Comparison of ENCODE assay signal across 1 cellular context in the genomic region with DNA sequence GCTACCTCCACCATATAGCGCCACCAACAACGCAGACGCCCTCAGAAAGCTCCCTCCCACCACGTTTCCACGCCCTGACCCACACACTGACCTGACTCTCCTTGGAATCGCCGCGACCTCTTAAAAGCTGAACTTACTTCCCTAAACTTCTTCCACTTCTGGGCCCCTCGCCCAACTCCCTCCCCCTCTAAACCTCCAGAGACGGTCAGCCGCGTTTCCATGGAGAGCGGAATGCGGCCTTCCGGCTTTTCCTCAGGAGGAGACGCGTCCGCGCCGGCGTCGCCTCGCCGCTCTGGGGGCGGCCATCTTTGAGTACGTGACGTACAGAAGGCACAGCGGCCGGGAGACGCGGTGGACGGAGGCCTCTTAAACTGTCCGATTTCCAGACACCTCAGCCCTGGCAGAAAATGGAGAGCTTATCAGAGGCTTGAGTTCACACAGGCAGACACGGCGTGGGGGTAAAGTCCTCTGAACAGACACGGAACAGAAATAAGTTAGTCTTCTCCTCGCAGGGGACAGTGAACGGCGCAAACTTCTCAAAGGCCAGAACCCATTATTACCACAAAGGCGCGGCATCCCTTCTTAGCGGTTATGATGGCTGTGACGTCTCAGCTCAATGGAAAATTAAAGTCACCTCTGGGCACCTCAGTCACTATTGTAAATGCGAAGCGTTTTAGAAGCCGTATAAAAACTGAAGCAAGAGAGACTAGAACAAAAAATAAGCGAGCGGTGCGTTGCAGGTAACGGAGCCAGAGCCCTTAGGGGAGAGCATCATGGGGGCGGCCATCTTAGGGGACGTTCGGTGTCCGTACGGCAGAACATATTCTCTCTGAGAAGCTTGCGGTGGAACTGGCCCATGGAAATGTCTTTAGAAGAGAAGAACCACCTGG.
TF ChIP-seq lines count a peak whose summit lies in the region.

A gene (minus strand): TSS at position 235 of the 890 bp plus-strand sequence. CDS start 1,970 bp downstream, outside the sequence.

TF ChIP-seq in K562, 482 proteins besides CTCF, POLR2A, EP300 and RAD21 (continued from another document and continues in another):
- TF ChIP-seq RBM14 (IDR thresholded peaks at IDR 0.05; ENCODE audit: borderline replicate concordance, insufficient read depth, low read depth, low read length) (no peak), RAD51 (IDR thresholded peaks at IDR 0.05; ENCODE audit: borderline replicate concordance, low read depth) (no peak), ZNF232 (CRISPR knock-in tag; IDR thresholded peaks at IDR 0.05) (no peak), XRCC4 (IDR thresholded peaks at IDR 0.05; ENCODE audit: extremely low read depth, insufficient read depth, insufficient read length) (no peak), PHF21A (IDR thresholded peaks at IDR 0.05; ENCODE audit: borderline replicate concordance, low read depth) (no peak), STAG1 (CRISPR knock-in tag; IDR thresholded peaks at IDR 0.05; ENCODE audit: borderline replicate concordance) (no peak), MAFG (tag; conservative IDR thresholded peaks at IDR 0.05) (no peak), CREM (IDR thresholded peaks at IDR 0.05; ENCODE audit: low read depth) (peak; percentile 92), PTTG1 (tag; IDR thresholded peaks at IDR 0.05; ENCODE audit: low read depth) (no peak), ATF7 (IDR thresholded peaks at IDR 0.05) (peak; percentile 57; the same call in 1 of the 2 replicates), TAF1 (IDR thresholded peaks at IDR 0.05; ENCODE audit: control insufficient read depth, extremely low read depth, insufficient read depth, low read length, severe bottlenecking) (peak; percentile 74)
- TF ChIP-seq, protein P1, sequence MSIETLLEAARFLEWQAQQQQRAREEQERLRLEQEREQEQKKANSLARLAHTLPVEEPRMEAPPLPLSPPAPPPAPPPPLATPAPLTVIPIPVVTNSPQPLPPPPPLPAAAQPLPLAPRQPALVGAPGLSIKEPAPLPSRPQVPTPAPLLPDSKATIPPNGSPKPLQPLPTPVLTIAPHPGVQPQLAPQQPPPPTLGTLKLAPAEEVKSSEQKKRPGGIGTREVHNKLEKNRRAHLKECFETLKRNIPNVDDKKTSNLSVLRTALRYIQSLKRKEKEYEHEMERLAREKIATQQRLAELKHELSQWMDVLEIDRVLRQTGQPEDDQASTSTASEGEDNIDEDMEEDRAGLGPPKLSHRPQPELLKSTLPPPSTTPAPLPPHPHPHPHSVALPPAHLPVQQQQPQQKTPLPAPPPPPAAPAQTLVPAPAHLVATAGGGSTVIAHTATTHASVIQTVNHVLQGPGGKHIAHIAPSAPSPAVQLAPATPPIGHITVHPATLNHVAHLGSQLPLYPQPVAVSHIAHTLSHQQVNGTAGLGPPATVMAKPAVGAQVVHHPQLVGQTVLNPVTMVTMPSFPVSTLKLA (conservative IDR thresholded peaks at IDR 0.05) = peak; percentile 59 to 76
- TF ChIP-seq, protein P2, sequence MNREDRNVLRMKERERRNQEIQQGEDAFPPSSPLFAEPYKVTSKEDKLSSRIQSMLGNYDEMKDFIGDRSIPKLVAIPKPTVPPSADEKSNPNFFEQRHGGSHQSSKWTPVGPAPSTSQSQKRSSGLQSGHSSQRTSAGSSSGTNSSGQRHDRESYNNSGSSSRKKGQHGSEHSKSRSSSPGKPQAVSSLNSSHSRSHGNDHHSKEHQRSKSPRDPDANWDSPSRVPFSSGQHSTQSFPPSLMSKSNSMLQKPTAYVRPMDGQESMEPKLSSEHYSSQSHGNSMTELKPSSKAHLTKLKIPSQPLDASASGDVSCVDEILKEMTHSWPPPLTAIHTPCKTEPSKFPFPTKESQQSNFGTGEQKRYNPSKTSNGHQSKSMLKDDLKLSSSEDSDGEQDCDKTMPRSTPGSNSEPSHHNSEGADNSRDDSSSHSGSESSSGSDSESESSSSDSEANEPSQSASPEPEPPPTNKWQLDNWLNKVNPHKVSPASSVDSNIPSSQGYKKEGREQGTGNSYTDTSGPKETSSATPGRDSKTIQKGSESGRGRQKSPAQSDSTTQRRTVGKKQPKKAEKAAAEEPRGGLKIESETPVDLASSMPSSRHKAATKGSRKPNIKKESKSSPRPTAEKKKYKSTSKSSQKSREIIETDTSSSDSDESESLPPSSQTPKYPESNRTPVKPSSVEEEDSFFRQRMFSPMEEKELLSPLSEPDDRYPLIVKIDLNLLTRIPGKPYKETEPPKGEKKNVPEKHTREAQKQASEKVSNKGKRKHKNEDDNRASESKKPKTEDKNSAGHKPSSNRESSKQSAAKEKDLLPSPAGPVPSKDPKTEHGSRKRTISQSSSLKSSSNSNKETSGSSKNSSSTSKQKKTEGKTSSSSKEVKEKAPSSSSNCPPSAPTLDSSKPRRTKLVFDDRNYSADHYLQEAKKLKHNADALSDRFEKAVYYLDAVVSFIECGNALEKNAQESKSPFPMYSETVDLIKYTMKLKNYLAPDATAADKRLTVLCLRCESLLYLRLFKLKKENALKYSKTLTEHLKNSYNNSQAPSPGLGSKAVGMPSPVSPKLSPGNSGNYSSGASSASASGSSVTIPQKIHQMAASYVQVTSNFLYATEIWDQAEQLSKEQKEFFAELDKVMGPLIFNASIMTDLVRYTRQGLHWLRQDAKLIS (CRISPR knock-in tag; IDR thresholded peaks at IDR 0.05) = no peak
- TF ChIP-seq, protein P3, sequence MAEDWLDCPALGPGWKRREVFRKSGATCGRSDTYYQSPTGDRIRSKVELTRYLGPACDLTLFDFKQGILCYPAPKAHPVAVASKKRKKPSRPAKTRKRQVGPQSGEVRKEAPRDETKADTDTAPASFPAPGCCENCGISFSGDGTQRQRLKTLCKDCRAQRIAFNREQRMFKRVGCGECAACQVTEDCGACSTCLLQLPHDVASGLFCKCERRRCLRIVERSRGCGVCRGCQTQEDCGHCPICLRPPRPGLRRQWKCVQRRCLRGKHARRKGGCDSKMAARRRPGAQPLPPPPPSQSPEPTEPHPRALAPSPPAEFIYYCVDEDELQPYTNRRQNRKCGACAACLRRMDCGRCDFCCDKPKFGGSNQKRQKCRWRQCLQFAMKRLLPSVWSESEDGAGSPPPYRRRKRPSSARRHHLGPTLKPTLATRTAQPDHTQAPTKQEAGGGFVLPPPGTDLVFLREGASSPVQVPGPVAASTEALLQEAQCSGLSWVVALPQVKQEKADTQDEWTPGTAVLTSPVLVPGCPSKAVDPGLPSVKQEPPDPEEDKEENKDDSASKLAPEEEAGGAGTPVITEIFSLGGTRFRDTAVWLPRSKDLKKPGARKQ (CRISPR knock-in tag; IDR thresholded peaks at IDR 0.05) = no peak
- TF ChIP-seq, protein P4, sequence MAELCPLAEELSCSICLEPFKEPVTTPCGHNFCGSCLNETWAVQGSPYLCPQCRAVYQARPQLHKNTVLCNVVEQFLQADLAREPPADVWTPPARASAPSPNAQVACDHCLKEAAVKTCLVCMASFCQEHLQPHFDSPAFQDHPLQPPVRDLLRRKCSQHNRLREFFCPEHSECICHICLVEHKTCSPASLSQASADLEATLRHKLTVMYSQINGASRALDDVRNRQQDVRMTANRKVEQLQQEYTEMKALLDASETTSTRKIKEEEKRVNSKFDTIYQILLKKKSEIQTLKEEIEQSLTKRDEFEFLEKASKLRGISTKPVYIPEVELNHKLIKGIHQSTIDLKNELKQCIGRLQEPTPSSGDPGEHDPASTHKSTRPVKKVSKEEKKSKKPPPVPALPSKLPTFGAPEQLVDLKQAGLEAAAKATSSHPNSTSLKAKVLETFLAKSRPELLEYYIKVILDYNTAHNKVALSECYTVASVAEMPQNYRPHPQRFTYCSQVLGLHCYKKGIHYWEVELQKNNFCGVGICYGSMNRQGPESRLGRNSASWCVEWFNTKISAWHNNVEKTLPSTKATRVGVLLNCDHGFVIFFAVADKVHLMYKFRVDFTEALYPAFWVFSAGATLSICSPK (IDR thresholded peaks at IDR 0.05; ENCODE audit: borderline replicate concordance) = no peak
- TF ChIP-seq, protein P5, sequence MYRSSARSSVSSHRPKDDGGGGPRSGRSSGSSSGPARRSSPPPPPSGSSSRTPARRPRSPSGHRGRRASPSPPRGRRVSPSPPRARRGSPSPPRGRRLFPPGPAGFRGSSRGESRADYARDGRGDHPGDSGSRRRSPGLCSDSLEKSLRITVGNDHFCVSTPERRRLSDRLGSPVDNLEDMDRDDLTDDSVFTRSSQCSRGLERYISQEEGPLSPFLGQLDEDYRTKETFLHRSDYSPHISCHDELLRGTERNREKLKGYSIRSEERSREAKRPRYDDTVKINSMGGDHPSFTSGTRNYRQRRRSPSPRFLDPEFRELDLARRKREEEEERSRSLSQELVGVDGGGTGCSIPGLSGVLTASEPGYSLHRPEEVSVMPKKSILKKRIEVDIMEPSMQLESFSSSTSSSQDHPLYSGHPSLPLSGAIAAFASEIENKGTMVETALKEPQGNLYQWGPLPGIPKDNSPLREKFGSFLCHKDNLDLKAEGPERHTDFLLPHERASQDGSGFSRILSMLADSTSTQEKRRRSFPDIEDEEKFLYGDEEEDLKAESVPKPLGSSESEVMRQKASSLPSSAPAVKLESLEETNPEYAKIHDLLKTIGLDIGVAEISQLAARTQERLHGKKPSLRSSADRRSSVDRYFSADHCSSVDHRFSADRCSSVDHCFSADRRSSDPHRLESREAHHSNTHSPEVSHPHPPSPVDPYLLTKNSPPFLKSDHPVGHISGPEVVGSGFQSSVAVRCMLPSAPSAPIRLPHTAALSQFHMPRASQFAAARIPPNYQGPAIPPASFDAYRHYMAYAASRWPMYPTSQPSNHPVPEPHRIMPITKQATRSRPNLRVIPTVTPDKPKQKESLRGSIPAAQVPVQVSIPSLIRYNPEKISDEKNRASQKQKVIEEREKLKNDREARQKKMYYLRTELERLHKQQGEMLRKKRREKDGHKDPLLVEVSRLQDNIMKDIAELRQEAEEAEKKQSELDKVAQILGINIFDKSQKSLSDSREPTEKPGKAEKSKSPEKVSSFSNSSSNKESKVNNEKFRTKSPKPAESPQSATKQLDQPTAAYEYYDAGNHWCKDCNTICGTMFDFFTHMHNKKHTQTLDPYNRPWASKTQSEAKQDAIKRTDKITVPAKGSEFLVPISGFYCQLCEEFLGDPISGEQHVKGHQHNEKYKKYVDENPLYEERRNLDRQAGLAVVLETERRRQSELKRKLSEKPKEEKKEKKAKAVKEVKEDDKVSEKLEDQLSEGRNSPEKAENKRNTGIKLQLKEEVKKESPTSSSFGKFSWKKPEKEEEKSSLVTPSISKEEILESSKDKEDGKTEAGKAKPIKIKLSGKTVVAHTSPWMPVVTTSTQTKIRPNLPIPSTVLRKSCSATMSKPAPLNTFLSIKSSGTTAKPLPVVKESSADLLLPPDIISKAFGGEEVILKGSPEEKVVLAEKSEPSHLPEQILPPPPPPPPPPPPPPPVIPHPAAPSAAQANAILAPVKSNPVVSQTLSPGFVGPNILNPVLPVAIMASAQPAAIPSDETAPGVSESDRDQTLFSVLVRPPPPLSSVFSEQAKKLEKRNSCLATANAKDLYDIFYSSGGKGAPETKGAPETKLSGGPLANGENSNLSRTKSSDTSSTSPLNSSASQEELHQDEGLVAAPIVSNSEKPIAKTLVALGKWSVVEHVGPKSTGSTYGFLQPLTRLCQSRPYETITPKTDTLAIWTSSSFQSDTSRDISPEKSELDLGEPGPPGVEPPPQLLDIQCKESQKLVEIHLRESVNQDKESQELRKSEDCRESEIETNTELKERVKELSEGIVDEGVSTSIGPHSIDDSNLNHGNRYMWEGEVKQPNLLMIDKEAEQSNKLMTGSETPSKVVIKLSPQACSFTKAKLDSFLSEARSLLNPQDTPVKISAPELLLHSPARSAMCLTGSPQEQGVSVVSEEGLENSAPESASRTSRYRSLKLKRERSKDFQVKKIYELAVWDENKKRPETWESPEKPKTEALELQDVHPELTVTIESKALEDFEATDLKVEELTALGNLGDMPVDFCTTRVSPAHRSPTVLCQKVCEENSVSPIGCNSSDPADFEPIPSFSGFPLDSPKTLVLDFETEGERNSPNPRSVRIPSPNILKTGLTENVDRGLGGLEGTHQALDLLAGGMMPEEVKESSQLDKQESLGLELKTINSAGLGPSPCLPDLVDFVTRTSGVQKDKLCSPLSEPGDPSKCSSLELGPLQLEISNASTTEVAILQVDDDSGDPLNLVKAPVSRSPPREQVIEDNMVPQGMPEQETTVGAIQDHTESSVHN (IDR thresholded peaks at IDR 0.05; ENCODE audit: borderline replicate concordance in 1 of 2, low read depth in 1 of 2) = no peak
- TF ChIP-seq, protein P6, sequence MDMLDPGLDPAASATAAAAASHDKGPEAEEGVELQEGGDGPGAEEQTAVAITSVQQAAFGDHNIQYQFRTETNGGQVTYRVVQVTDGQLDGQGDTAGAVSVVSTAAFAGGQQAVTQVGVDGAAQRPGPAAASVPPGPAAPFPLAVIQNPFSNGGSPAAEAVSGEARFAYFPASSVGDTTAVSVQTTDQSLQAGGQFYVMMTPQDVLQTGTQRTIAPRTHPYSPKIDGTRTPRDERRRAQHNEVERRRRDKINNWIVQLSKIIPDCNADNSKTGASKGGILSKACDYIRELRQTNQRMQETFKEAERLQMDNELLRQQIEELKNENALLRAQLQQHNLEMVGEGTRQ (CRISPR knock-in tag; IDR thresholded peaks at IDR 0.05) = no peak
- TF ChIP-seq, protein P7, sequence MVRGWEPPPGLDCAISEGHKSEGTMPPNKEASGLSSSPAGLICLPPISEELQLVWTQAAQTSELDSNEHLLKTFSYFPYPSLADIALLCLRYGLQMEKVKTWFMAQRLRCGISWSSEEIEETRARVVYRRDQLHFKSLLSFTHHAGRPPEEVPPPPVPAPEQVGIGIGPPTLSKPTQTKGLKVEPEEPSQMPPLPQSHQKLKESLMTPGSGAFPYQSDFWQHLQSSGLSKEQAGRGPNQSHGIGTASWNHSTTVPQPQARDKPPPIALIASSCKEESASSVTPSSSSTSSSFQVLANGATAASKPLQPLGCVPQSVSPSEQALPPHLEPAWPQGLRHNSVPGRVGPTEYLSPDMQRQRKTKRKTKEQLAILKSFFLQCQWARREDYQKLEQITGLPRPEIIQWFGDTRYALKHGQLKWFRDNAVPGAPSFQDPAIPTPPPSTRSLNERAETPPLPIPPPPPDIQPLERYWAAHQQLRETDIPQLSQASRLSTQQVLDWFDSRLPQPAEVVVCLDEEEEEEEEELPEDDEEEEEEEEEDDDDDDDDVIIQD (CRISPR knock-in tag; IDR thresholded peaks at IDR 0.05) = no peak
- TF ChIP-seq, protein P8, sequence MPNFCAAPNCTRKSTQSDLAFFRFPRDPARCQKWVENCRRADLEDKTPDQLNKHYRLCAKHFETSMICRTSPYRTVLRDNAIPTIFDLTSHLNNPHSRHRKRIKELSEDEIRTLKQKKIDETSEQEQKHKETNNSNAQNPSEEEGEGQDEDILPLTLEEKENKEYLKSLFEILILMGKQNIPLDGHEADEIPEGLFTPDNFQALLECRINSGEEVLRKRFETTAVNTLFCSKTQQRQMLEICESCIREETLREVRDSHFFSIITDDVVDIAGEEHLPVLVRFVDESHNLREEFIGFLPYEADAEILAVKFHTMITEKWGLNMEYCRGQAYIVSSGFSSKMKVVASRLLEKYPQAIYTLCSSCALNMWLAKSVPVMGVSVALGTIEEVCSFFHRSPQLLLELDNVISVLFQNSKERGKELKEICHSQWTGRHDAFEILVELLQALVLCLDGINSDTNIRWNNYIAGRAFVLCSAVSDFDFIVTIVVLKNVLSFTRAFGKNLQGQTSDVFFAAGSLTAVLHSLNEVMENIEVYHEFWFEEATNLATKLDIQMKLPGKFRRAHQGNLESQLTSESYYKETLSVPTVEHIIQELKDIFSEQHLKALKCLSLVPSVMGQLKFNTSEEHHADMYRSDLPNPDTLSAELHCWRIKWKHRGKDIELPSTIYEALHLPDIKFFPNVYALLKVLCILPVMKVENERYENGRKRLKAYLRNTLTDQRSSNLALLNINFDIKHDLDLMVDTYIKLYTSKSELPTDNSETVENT (CRISPR knock-in tag; IDR thresholded peaks at IDR 0.05) = no peak
